Comparison of ENCODE assay signal across 8 cellular contexts in the genomic region with DNA sequence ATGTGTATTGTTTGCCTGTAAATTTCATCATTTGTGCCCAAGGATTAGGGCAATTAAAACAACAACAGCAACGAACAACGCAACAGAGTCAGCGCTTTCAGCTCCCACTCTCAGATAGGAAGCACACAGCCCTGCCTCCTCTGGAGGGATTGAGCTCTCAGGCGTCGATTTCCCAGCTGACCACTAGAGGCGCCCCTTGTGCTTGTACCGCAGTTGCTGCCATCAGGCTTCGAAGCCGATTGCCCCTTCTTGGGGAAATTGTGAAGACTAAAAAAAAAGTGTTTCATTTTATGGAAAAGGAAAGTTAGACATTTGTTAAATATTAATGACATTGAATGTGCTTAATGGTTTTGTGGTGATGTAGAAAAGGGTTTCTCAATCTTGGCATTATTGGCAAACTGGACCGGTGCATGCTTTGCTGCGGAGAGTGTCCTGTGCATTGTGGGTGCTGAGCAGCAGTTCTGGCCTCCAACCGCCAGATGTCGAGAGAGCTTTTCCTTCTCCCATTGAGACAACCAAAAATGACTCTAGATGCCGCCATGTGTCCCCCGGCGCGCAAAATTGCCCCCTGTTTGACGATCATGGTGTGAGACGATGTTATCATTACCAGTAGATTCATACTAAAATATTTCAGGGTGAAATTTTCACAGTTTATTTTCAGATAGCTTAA.
DNase-seq lines count a peak whose midpoint lies in the region; ATAC-seq and TF ChIP-seq lines count a peak whose summit lies in the region.

No MANE protein-coding gene starts in this region.

- no peak overlapping the region for H3K4me3 ChIP-seq in spleen

- in situ Hi-C loops in Caki2 (cut with HindIII; ENCODE audit: low pct_unique_long_range_greater_than_20kb, low sequenced_read_pairs), result no loop called here

- intact Hi-C loops in spleen (cut with DNase I; ENCODE audit: low total_unique reads), result no loop called here

- H3K4me1 ChIP-seq in foreskin keratinocyte (no peaks in the 10 kb centered on the region), spleen (no peaks in the 10 kb centered on the region)

- ATAC-seq in GM19463 (IDR thresholded peaks at IDR 0.05; ENCODE audit: unreplicated experiment) (peak; percentile 51), foreskin keratinocyte (no peak), HG03097 (IDR thresholded peaks at IDR 0.05; ENCODE audit: low FRiP score, unreplicated experiment) (no peak)
- ATAC-seq in activated CD4-positive, CD25-positive, alpha-beta regulatory T cell treated with anti-CD3 and anti-CD28 coated beads, Interleukin-2, amount 50 U/mL, for 24 hours, result no peak

- TF ChIP-seq CTCF in foreskin keratinocyte (conservative IDR thresholded peaks at IDR 0.05) (peak; percentile 34), spleen (IDR thresholded peaks at IDR 0.05 in 8 of 11, conservative IDR thresholded peaks at IDR 0.05 in 3 of 11) (peak in 7 of 11 experiments; percentile 12 to 57 (median 42))

- H3K27ac ChIP-seq in foreskin keratinocyte, result no peak overlapping the region
- no peak overlapping the region for H3K27ac ChIP-seq in spleen

- H3K27me3 ChIP-seq in foreskin keratinocyte (no peaks in the 10 kb centered on the region), spleen (replicated peaks in 1 of 7) (no peaks in the 10 kb centered on the region)

- DNase-seq in Caki2 (ENCODE audit: low read depth) (peak; percentile 85), OCI-M1 (lab: John Stamatoyannopoulos, UW) (peak; percentile 35), foreskin keratinocyte (no peak), spleen (no peak), HT-29 (ENCODE audit: low spot score) (no peak)

- no peaks in the 10 kb centered on the region for H3K36me3 ChIP-seq in spleen

- WGBS in spleen, 5 donors, result 49 to 54% (median 51%) methylated on average over 19 of the region's 19 CpGs

- no peak for TF ChIP-seq POLR2A in spleen (IDR thresholded peaks at IDR 0.05)

- peaks cover 0 to 2% (median 0%) of the 10 kb centered on the region in 8 donors for H3K9me3 ChIP-seq in spleen

Comparison
In these comparisons a context has a peak if more than half of its experiments do, and no peak if none do; other contexts are left out.
1. DNase-seq: peak in Caki2 (single experiment) and OCI-M1 (single experiment); none in foreskin keratinocyte (0 of 2), spleen (single experiment) and HT-29 (single experiment).